19 cellular contexts compared by ENCODE assay signal in the genomic region with DNA sequence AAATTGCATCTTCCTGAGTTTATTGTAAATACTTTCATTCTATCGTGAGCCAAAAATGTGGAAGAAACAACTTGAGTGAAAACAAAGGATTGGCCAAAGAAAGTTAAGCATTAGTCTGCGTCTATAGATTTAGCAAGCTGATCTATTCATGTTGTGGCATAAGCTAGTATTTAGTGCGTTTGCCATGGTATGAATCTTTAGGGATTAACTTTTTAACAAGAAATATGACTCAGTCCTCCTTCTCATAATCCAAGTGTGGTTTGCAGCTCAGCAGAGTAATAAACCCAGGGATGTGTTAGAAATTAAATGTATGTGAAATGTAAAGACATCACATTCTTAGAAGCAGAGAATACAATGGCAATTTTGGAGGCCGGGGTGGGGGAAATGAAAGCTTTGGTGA.
DNase-seq lines count a peak whose midpoint lies in the region; ATAC-seq and TF ChIP-seq lines count a peak whose summit lies in the region.
"Had no signal": no experiment of that assay in that cellular context is flagged by ENCODE, and none has a peak within 500 bp of the region (broad histone marks: within the 10 kb centered on the region; RNA-seq: fewer than 3 reads in every experiment).

No MANE protein-coding gene starts in this region.

- H3K27me3 ChIP-seq in mesenchymal stem cell (ENCODE audit: control insufficient read depth in 1 of 2, insufficient read depth in 1 of 2, low read length in 2 of 2) (no peaks in the 10 kb centered on the region), gastroesophageal sphincter (no peaks in the 10 kb centered on the region), vagina (no peaks in the 10 kb centered on the region), sigmoid colon (no peaks in the 10 kb centered on the region)
- H3K27me3 ChIP-seq: BE2C; BLaER1 treated with 17β-estradiol and CSF1 and Interleukin-3, amounts not matched to agents 10 nM and 100 nM had no signal

- H3K23ac ChIP-seq in mesenchymal stem cell (ENCODE audit: low read length in 2 of 2) = no peak overlapping the region

- 96% methylated on average over 3 of the region's 4 CpGs for WGBS in mesenchymal stem cell
- WGBS in gastroesophageal sphincter (ENCODE audit: low coverage in 1 of 2), 2 donors = 86 to 87% methylated on average over 4 of the region's 4 CpGs
- WGBS in sigmoid colon, 2 donors = 75 to 82% methylated on average over 4 of the region's 4 CpGs

- H3K18ac ChIP-seq in mesenchymal stem cell (ENCODE audit: low read depth in 1 of 2, low read length in 2 of 2) = no peak overlapping the region

- intact Hi-C loops in vagina (cut with DNase I) (no loop called here), sigmoid colon (cut with DNase I) (no loop called here)

- no peak for TF ChIP-seq EP300 in gastroesophageal sphincter (IDR thresholded peaks at IDR 0.05)
- TF ChIP-seq EP300 in sigmoid colon (IDR thresholded peaks at IDR 0.05) = no peak

- H3K4me2 ChIP-seq in mesenchymal stem cell (ENCODE audit: low read length, poor library complexity, severe bottlenecking) = no peak overlapping the region
- H3K4me2 ChIP-seq: GM23338 had no signal

- H2BK12ac ChIP-seq in mesenchymal stem cell (ENCODE audit: low read length in 2 of 2) = no peak overlapping the region

- H3K4ac ChIP-seq in mesenchymal stem cell (ENCODE audit: low read depth in 1 of 2, low read length in 2 of 2) = no peak overlapping the region

- no peak overlapping the region for H2BK15ac ChIP-seq in mesenchymal stem cell (ENCODE audit: low read depth, poor library complexity, severe bottlenecking)

- no peaks in the 10 kb centered on the region for H3K4me1 ChIP-seq in mesenchymal stem cell (ENCODE audit: control insufficient read depth, insufficient read depth, low read depth, low read length)
- H3K4me1 ChIP-seq in gastroesophageal sphincter = no peaks in the 10 kb centered on the region
- no peaks in the 10 kb centered on the region for H3K4me1 ChIP-seq in vagina
- H3K4me1 ChIP-seq in sigmoid colon = no peaks in the 10 kb centered on the region
- H3K4me1 ChIP-seq: BE2C had no signal

- TF ChIP-seq CTCF in gastroesophageal sphincter (IDR thresholded peaks at IDR 0.05) (no peak), vagina (IDR thresholded peaks at IDR 0.05) (no peak), sigmoid colon (IDR thresholded peaks at IDR 0.05) (no peak)

- H3K14ac ChIP-seq in mesenchymal stem cell (ENCODE audit: low read length in 2 of 2) = no peak overlapping the region

- peak; percentile 5 for DNase-seq in D341Med (ENCODE audit: low spot score)
- no peak for DNase-seq in SK-N-MC (ENCODE audit: low read depth, low spot score)
- peak; percentile 6 for DNase-seq in mesenchymal stem cell
- DNase-seq in stimulated activated naive CD8-positive, alpha-beta T cell treated with anti-CD3 and anti-CD28 coated beads, Interleukin-15, Interleukin-2, amounts not matched to agents 100 U/mL and 50 U/mL, for 24 hours = no peak
- DNase-seq in vagina (ENCODE audit: extremely low spot score in 2 of 2) = no peak
- DNase-seq in sigmoid colon = no peak
- DNase-seq: ACHN; AML-193; BE2C; CD4-positive, alpha-beta T cell; CD8-positive, alpha-beta memory T cell; DMS53; DMS79 treated with DMSO at 0.1 percent for 48 hours; GF-D8; H9 had no signal

- H3K9me3 ChIP-seq in SK-N-MC (ENCODE audit: low read depth, low read length) (no peaks in the 10 kb centered on the region), mesenchymal stem cell (ENCODE audit: control insufficient read depth, low read length) (peaks cover 3% of the 10 kb centered on the region), gastroesophageal sphincter (no peaks in the 10 kb centered on the region), vagina (no peaks in the 10 kb centered on the region), sigmoid colon (no peaks in the 10 kb centered on the region)
- H3K9me3 ChIP-seq: BE2C; BLaER1 treated with 17β-estradiol and CSF1 and Interleukin-3, amounts not matched to agents 10 nM and 100 nM had no signal

- H3K9ac ChIP-seq in SK-N-MC (ENCODE audit: insufficient read length) = no peak overlapping the region
- no peak overlapping the region for H3K9ac ChIP-seq in mesenchymal stem cell (ENCODE audit: low read length)
- H3K9ac ChIP-seq: BLaER1 treated with 17β-estradiol and CSF1 and Interleukin-3, amounts not matched to agents 10 nM and 100 nM had no signal

- H3K27ac ChIP-seq in SK-N-MC (peak overlapping the region; percentile 15; the same call in 1 of the 2 replicates), mesenchymal stem cell (ENCODE audit: low read length, poor library complexity, severe bottlenecking) (no peak overlapping the region), gastroesophageal sphincter (no peak overlapping the region), vagina (no peak overlapping the region), sigmoid colon (no peak overlapping the region)
- H3K27ac ChIP-seq: BLaER1 treated with 17β-estradiol and CSF1 and Interleukin-3, amounts not matched to agents 10 nM and 100 nM had no signal

- no peak for ATAC-seq in stimulated activated naive CD8-positive, alpha-beta T cell treated with anti-CD3 and anti-CD28 coated beads, Interleukin-15, Interleukin-2, amounts not matched to agents 100 U/mL and 50 U/mL, for 24 hours
- no peak for ATAC-seq in gastroesophageal sphincter
- ATAC-seq: GM23338, HCT116 had no signal

- TF ChIP-seq POLR2A in gastroesophageal sphincter (IDR thresholded peaks at IDR 0.05) (no peak), vagina (IDR thresholded peaks at IDR 0.05) (no peak), sigmoid colon (IDR thresholded peaks at IDR 0.05) (no peak)

- H4K91ac ChIP-seq in mesenchymal stem cell (ENCODE audit: low read length) = no peak overlapping the region

- H3K36me3 ChIP-seq in SK-N-MC (ENCODE audit: insufficient read depth, low read length) (no peaks in the 10 kb centered on the region), mesenchymal stem cell (ENCODE audit: control insufficient read depth in 1 of 2, insufficient read depth in 2 of 2, low read depth in 1 of 2, low read length in 2 of 2) (no peaks in the 10 kb centered on the region), gastroesophageal sphincter (no peaks in the 10 kb centered on the region), vagina (no peaks in the 10 kb centered on the region), sigmoid colon (no peaks in the 10 kb centered on the region)
- H3K36me3 ChIP-seq: BE2C; BLaER1 treated with 17β-estradiol and CSF1 and Interleukin-3, amounts not matched to agents 10 nM and 100 nM had no signal

- H2BK5ac ChIP-seq in mesenchymal stem cell (ENCODE audit: low read depth, low read length, poor library complexity, severe bottlenecking) = no peak overlapping the region

- H2BK120ac ChIP-seq in mesenchymal stem cell (ENCODE audit: low read depth, low read length) = no peak overlapping the region

- H3K4me3 ChIP-seq in SK-N-MC (no peak overlapping the region), mesenchymal stem cell (ENCODE audit: insufficient read depth in 1 of 2, low read depth in 1 of 2, low read length in 2 of 2) (no peak overlapping the region), gastroesophageal sphincter (no peak overlapping the region), vagina (no peak overlapping the region), sigmoid colon (no peak overlapping the region)
- H3K4me3 ChIP-seq: BLaER1 treated with 17β-estradiol and CSF1 and Interleukin-3, amounts not matched to agents 10 nM and 100 nM; GM23338 had no signal

- H2AFZ ChIP-seq in mesenchymal stem cell (ENCODE audit: low read depth, low read length) = no peak overlapping the region
- H2AFZ ChIP-seq: GM23338 had no signal

- no peak overlapping the region for H4K8ac ChIP-seq in mesenchymal stem cell (ENCODE audit: low read length)

- no peak overlapping the region for H2AK5ac ChIP-seq in mesenchymal stem cell (ENCODE audit: low read length, severe bottlenecking)

- H3K79me1 ChIP-seq in mesenchymal stem cell (replicated peaks; ENCODE audit: low read length, poor library complexity, severe bottlenecking) = no peaks in the 10 kb centered on the region

Comparison
In these comparisons a context has a peak if more than half of its experiments do, and no peak if none do; other contexts are left out.
1. DNase-seq: peak in D341Med (single experiment) and mesenchymal stem cell (single experiment); none in SK-N-MC (single experiment), stimulated activated naive CD8-positive, alpha-beta T cell treated with anti-CD3 and anti-CD28 coated beads, Interleukin-15, Interleukin-2, amounts not matched to agents 100 U/mL and 50 U/mL, for 24 hours (single experiment), vagina (0 of 2) and sigmoid colon (single experiment).